Comparison of ENCODE assay signal across 11 cellular contexts in the genomic region with DNA sequence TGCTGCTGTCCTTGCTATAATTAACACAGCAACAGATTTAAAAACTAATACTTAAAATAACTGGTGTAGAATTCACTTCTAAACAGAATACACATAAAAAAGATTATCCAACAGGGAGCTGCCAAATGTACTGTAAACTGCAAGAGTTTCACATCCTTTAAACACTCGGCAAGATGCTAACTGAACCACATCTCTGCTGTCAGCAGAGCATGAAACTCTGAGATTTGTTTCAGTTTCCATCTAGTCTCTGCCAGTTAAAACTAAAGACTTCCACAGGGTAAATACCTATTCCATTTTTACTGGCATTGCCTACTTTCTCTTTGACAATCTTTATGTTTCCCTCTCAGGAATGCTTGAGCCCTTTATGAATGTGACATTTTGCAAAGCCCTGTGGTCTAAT.
DNase-seq lines count a peak whose midpoint lies in the region; ATAC-seq and TF ChIP-seq lines count a peak whose summit lies in the region.
"Had no signal": no experiment of that assay in that cellular context is flagged by ENCODE, and none has a peak within 500 bp of the region (broad histone marks: within the 10 kb centered on the region; RNA-seq: fewer than 3 reads in every experiment).

No MANE protein-coding gene starts in this region.

- no peaks in the 10 kb centered on the region for H3K36me3 ChIP-seq in PC-9 (ENCODE audit: low read depth)
- H3K36me3 ChIP-seq: Peyer's patch had no signal

- H2AFZ ChIP-seq in PC-9, result no peak overlapping the region

- intact Hi-C loops in activated CD4-positive, alpha-beta T cell treated with anti-CD3 and anti-CD28 coated beads, Interleukin-2, amount 10 ng/mL, durations not matched to agents 24 days and 14 days (cut with micrococcal nuclease), result no loop called here
- intact Hi-C loops in PC-9 (cut with micrococcal nuclease; ENCODE audit: unreplicated experiment), result no loop called here

- H3K4me3 ChIP-seq in PC-9, result no peak overlapping the region
- H3K4me3 ChIP-seq: Peyer's patch had no signal

- POLR2A ChIA-PET in PC-9 (lab: Charles Lee; ENCODE audit: unreplicated experiment), result no interaction called here

- CTCF ChIA-PET in PC-9 (lab: Charles Lee), result no interaction called here

- no peaks in the 10 kb centered on the region for H3K27me3 ChIP-seq in PC-9 (ENCODE audit: insufficient read depth, low read depth)
- H3K27me3 ChIP-seq: Peyer's patch had no signal

- H4K20me1 ChIP-seq in PC-9 (ENCODE audit: insufficient read depth), result no peaks in the 10 kb centered on the region

- H3K27ac Mint-ChIP-seq in IgD-negative memory B cell (peak overlapping the region; percentile 8 to 19 (median 8)), memory B cell (peak overlapping the region; percentile 72)
- no peak overlapping the region for H3K27ac Mint-ChIP-seq in activated CD4-positive, alpha-beta T cell treated with anti-CD3 and anti-CD28 coated beads, Interleukin-2, amount 10 ng/mL, durations not matched to agents 24 days and 14 days
- H3K27ac Mint-ChIP-seq: progenitor cell of endocrine pancreas had no signal

- H3F3A ChIP-seq in PC-9 (ENCODE audit: insufficient read depth, low read depth), result no peaks in the 10 kb centered on the region

- H3K9me2 ChIP-seq in PC-9 (ENCODE audit: insufficient read depth), result no peaks in the 10 kb centered on the region

- no TSS peak for BruUV-seq in PC-9 (replicated peaks; lab: Mats Ljungman, UMichigan)

- H3K27me3 Mint-ChIP-seq in IgD-negative memory B cell (no peaks in the 10 kb centered on the region), memory B cell (no peaks in the 10 kb centered on the region)
- H3K27me3 Mint-ChIP-seq in activated CD4-positive, alpha-beta T cell treated with anti-CD3 and anti-CD28 coated beads, Interleukin-2, amount 10 ng/mL, durations not matched to agents 24 days and 14 days, result no peaks in the 10 kb centered on the region
- H3K27me3 Mint-ChIP-seq: progenitor cell of endocrine pancreas had no signal

- ATAC-seq in GM19023 (IDR thresholded peaks at IDR 0.05; ENCODE audit: unreplicated experiment) (peak; percentile 95), HG02610 (IDR thresholded peaks at IDR 0.05; ENCODE audit: unreplicated experiment) (peak; percentile 97), memory B cell (ENCODE audit: low read depth) (peak; percentile 99)

- H3K79me2 ChIP-seq in PC-9 (ENCODE audit: low read depth), result no peaks in the 10 kb centered on the region

- H3K4me3 Mint-ChIP-seq in IgD-negative memory B cell (peak overlapping the region in 2 of 4 donors; percentile 13 to 15), memory B cell (peak overlapping the region; percentile 13)
- H3K4me3 Mint-ChIP-seq in activated CD4-positive, alpha-beta T cell treated with anti-CD3 and anti-CD28 coated beads, Interleukin-2, amount 10 ng/mL, durations not matched to agents 24 days and 14 days, result no peak overlapping the region

- H3K9me3 Mint-ChIP-seq in IgD-negative memory B cell (no peaks in the 10 kb centered on the region), memory B cell (no peaks in the 10 kb centered on the region)
- H3K9me3 Mint-ChIP-seq in activated CD4-positive, alpha-beta T cell treated with anti-CD3 and anti-CD28 coated beads, Interleukin-2, amount 10 ng/mL, durations not matched to agents 24 days and 14 days, result no peaks in the 10 kb centered on the region

- H3K4me1 Mint-ChIP-seq in IgD-negative memory B cell, result peaks cover 15 to 24% (median 17%) of the 10 kb centered on the region in 3 donors
- peaks cover 17% of the 10 kb centered on the region for H3K4me1 Mint-ChIP-seq in memory B cell
- H3K4me1 Mint-ChIP-seq in activated CD4-positive, alpha-beta T cell treated with anti-CD3 and anti-CD28 coated beads, Interleukin-2, amount 10 ng/mL, durations not matched to agents 24 days and 14 days, result no peaks in the 10 kb centered on the region

- no peak for TF ChIP-seq CTCF in PC-9 (conservative IDR thresholded peaks at IDR 0.05)

- H3K9me3 ChIP-seq in PC-9 (ENCODE audit: insufficient read depth, low read depth), result no peaks in the 10 kb centered on the region
- H3K9me3 ChIP-seq: Peyer's patch had no signal

- H3K27ac ChIP-seq in PC-9, result no peak overlapping the region
- H3K27ac ChIP-seq: Peyer's patch had no signal

- H3K36me3 Mint-ChIP-seq in IgD-negative memory B cell (no peaks in the 10 kb centered on the region), memory B cell (no peaks in the 10 kb centered on the region)
- H3K36me3 Mint-ChIP-seq in activated CD4-positive, alpha-beta T cell treated with anti-CD3 and anti-CD28 coated beads, Interleukin-2, amount 10 ng/mL, durations not matched to agents 24 days and 14 days (ENCODE audit: low read depth), result no peaks in the 10 kb centered on the region

- peak in 1 of 2 donors; percentile 29 for DNase-seq in memory B cell (ENCODE audit: low spot score in 2 of 2)
- DNase-seq in pons (ENCODE audit: low spot score), result no peak
- no peak for DNase-seq in activated CD4-positive, alpha-beta T cell treated with anti-CD3 and anti-CD28 coated beads, Interleukin-2, amount 10 ng/mL, durations not matched to agents 24 days and 14 days
- no peak for DNase-seq in midbrain (lab: John Stamatoyannopoulos, UW)
- no peak for DNase-seq in PC-9
- DNase-seq: activated naive CD4-positive, alpha-beta T cell; Peyer's patch had no signal

- no peak overlapping the region for H3K4me2 ChIP-seq in PC-9

- H3K4me1 ChIP-seq in PC-9 (replicated peaks; ENCODE audit: insufficient read depth), result no peaks in the 10 kb centered on the region
- H3K4me1 ChIP-seq: Peyer's patch had no signal
